1 cellular context compared by ENCODE assay signal in the genomic region with DNA sequence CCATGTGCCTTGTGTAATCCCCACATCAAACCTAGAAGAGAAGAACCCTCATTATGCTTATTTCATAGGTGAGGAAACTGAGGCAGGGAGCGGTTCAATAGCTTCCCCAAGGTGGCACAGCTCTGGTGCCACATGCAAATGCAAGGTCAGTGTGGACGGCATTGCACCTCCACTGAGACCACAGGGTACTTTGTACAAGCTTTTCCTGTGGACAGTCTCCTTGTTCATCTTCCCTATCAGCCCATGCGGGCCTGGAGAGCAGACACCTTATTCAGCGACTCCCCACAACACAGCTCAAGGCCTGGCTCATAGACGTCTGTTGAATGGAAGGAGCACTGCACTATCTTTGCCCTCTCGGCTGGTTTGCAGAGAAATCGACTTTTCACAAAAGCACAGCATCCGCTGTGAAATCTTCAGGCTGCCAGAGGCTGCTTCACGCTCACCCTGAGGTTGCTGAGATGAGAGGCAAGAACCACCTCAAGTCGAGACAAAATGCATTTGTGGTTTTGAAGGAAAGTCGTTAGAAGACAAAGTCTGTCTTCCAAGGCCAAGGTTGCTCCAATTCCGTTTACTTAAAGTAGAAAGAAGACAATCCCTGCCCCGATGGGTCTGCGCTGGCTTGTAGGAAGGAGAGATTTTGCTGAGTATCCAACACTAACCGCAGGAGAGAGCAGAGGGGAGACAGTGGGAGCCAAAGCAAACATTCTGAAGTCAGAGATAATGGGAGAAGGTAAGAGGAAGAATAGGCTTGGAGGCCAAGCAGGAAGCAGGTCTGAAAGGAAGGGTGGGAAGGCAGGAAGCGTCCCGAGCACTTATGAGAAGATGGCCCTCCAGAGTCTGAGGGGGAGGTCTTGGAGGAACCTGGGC.
TF ChIP-seq lines count a peak whose summit lies in the region.

No MANE protein-coding gene starts in this region.

TF ChIP-seq in WTC11, 78 proteins besides CTCF, POLR2A, EP300 and RAD21 (continued from another document):
- TF ChIP-seq, protein P1, sequence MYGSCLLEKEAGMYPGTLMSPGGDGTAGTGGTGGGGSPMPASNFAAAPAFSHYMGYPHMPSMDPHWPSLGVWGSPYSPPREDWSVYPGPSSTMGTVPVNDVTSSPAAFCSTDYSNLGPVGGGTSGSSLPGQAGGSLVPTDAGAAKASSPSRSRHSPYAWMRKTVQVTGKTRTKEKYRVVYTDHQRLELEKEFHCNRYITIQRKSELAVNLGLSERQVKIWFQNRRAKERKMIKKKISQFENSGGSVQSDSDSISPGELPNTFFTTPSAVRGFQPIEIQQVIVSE (CRISPR knock-in tag; IDR thresholded peaks at IDR 0.05; ENCODE audit: borderline replicate concordance): no peak
- no peak for TF ChIP-seq FOXP1 (CRISPR knock-in tag; IDR thresholded peaks at IDR 0.05; ENCODE audit: borderline replicate concordance)
- TF ChIP-seq ZNF121 (CRISPR knock-in tag; IDR thresholded peaks at IDR 0.05): no peak
- no peak for TF ChIP-seq SOX15 (CRISPR knock-in tag; IDR thresholded peaks at IDR 0.05)
- no peak for TF ChIP-seq OVOL2 (CRISPR knock-in tag; IDR thresholded peaks at IDR 0.05; ENCODE audit: borderline replicate concordance)
- no peak for TF ChIP-seq ZNF423 (CRISPR knock-in tag; IDR thresholded peaks at IDR 0.05)
- TF ChIP-seq, protein P2, sequence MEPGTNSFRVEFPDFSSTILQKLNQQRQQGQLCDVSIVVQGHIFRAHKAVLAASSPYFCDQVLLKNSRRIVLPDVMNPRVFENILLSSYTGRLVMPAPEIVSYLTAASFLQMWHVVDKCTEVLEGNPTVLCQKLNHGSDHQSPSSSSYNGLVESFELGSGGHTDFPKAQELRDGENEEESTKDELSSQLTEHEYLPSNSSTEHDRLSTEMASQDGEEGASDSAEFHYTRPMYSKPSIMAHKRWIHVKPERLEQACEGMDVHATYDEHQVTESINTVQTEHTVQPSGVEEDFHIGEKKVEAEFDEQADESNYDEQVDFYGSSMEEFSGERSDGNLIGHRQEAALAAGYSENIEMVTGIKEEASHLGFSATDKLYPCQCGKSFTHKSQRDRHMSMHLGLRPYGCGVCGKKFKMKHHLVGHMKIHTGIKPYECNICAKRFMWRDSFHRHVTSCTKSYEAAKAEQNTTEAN (CRISPR knock-in tag; IDR thresholded peaks at IDR 0.05): no peak
TF ChIP-seq in WTC11: peak in this region for 0.
